In the genomic region with DNA sequence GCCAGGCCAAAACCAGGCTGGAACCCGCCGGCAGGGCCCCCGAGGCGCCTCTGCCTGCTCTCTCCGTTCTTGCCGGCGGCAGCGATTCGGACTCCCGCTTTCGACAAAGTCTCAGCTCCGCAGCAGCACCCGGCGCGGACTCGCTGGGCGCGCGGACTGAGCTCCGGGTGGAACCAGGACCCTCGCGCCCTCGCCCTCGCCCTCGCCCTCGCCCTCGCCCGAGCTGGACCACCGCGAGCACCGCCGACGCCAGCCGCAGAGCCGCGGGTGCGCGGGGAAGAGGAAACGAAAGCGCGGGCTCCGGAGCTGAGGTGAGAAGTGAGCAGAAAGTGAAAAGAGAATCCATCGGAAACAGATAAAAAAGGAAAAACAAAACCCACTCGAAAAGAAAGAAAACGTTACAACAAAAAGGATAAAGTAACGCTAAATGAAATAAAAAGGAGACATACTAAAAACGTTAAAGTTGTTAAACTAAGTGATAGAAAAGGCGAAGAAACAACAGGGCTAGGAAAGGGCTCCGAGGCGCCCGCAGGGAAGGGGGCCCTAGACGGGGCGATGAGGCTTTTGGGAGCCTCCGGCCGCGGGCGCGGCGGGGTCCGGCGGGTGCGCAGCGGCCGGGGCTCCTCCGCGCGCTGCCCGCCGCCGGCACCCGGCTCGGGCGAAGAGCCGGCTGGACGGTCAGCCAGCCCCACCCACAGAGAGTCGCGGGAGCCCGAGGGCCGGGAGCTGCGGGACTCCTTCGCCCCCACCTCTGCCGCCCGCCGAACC, we compare ENCODE assay signal across 8 cellular contexts.
DNase-seq lines count a peak whose midpoint lies in the region; ATAC-seq and TF ChIP-seq lines count a peak whose summit lies in the region.

No MANE protein-coding gene starts in this region.

- DNase-seq in HFF-Myc (ENCODE audit: extremely low read depth, low read depth) (no peak), right cardiac atrium (peak in 1 of 3 donors; percentile 48), OCI-LY7 (ENCODE audit: low spot score) (no peak), LoVo (ENCODE audit: low spot score) (no peak), SW480 (ENCODE audit: low spot score) (no peak)
- DNase-seq in activated CD4-positive, alpha-beta memory T cell treated with anti-CD3 and anti-CD28 coated beads for 36 hours: peak; percentile 32
- no peak for DNase-seq in stimulated activated effector memory CD8-positive, alpha-beta T cell treated with anti-CD3 and anti-CD28 coated beads, Interleukin-12 subunit alpha, Interleukin-12 subunit beta, amount 100 ng/mL, for 72 hours (ENCODE audit: low spot score in 2 of 2)

- H3K27me3 Mint-ChIP-seq in activated CD4-positive, alpha-beta memory T cell treated with anti-CD3 and anti-CD28 coated beads for 36 hours: peaks cover 80% of the 10 kb centered on the region

- no peaks in the 10 kb centered on the region for H3K79me2 ChIP-seq in OCI-LY7 (ENCODE audit: insufficient read depth, low read depth, low read length)

- H3K36me3 ChIP-seq in OCI-LY7 (ENCODE audit: insufficient read depth, low read length): no peaks in the 10 kb centered on the region

- no peak overlapping the region for H3K27ac Mint-ChIP-seq in activated CD4-positive, alpha-beta memory T cell treated with anti-CD3 and anti-CD28 coated beads for 36 hours
- no peak overlapping the region for H3K27ac Mint-ChIP-seq in stimulated activated effector memory CD8-positive, alpha-beta T cell treated with anti-CD3 and anti-CD28 coated beads, Interleukin-12 subunit alpha, Interleukin-12 subunit beta, amount 100 ng/mL, for 72 hours

- H3K4me2 ChIP-seq in OCI-LY7 (ENCODE audit: low read length): no peak overlapping the region

- no peaks in the 10 kb centered on the region for H3K9me3 Mint-ChIP-seq in activated CD4-positive, alpha-beta memory T cell treated with anti-CD3 and anti-CD28 coated beads for 36 hours
- no peaks in the 10 kb centered on the region for H3K9me3 Mint-ChIP-seq in stimulated activated effector memory CD8-positive, alpha-beta T cell treated with anti-CD3 and anti-CD28 coated beads, Interleukin-12 subunit alpha, Interleukin-12 subunit beta, amount 100 ng/mL, for 72 hours

- H3K4me1 ChIP-seq in right cardiac atrium (ENCODE audit: control insufficient read depth, insufficient read depth, low read length) (peaks cover 7% of the 10 kb centered on the region), OCI-LY7 (ENCODE audit: insufficient read depth, low read length, poor library complexity, severe bottlenecking) (no peaks in the 10 kb centered on the region)

- no peak for TF ChIP-seq CTCF in HFF-Myc (IDR thresholded peaks at IDR 0.05; ENCODE audit: low read depth, low read length, missing control alignments)
- no peak for TF ChIP-seq CTCF in OCI-LY7 (conservative IDR thresholded peaks at IDR 0.05; ENCODE audit: low read length)

- H3K36me3 Mint-ChIP-seq in activated CD4-positive, alpha-beta memory T cell treated with anti-CD3 and anti-CD28 coated beads for 36 hours: no peaks in the 10 kb centered on the region
- no peaks in the 10 kb centered on the region for H3K36me3 Mint-ChIP-seq in stimulated activated effector memory CD8-positive, alpha-beta T cell treated with anti-CD3 and anti-CD28 coated beads, Interleukin-12 subunit alpha, Interleukin-12 subunit beta, amount 100 ng/mL, for 72 hours

- H4K20me1 ChIP-seq in OCI-LY7 (ENCODE audit: insufficient read depth, low read length): no peaks in the 10 kb centered on the region

- CTCF ChIA-PET in activated CD4-positive, alpha-beta memory T cell treated with anti-CD3 and anti-CD28 coated beads for 36 hours (lab: Charles Lee): interaction anchor here (1.1 to 7.0 kb wide), 3 partner anchors 10 to 49 kb away, joined by 5 to 69 read pairs (median 12); no protein-coding TSS in a partner anchor
- CTCF ChIA-PET in OCI-LY7 (lab: Charles Lee; ENCODE audit: unreplicated experiment): no interaction called here

- H2AFZ ChIP-seq in OCI-LY7 (ENCODE audit: low read length): no peak overlapping the region

- WGBS in right cardiac atrium: 5% methylated on average over 84 of the region's 84 CpGs

- H3K4me1 Mint-ChIP-seq in activated CD4-positive, alpha-beta memory T cell treated with anti-CD3 and anti-CD28 coated beads for 36 hours (ENCODE audit: low read depth): peaks cover 38% of the 10 kb centered on the region
- H3K4me1 Mint-ChIP-seq in stimulated activated effector memory CD8-positive, alpha-beta T cell treated with anti-CD3 and anti-CD28 coated beads, Interleukin-12 subunit alpha, Interleukin-12 subunit beta, amount 100 ng/mL, for 72 hours: peaks cover 61% of the 10 kb centered on the region

- H3K9me3 ChIP-seq in right cardiac atrium (ENCODE audit: control insufficient read depth, low read length) (no peaks in the 10 kb centered on the region), OCI-LY7 (ENCODE audit: low read length) (no peaks in the 10 kb centered on the region)

- H3K27ac ChIP-seq in right cardiac atrium (ENCODE audit: low read length) (no peak overlapping the region), OCI-LY7 (ENCODE audit: low read depth, low read length, poor library complexity, severe bottlenecking) (no peak overlapping the region)

- intact Hi-C loops in activated CD4-positive, alpha-beta memory T cell treated with anti-CD3 and anti-CD28 coated beads for 36 hours (cut with micrococcal nuclease): no loop called here
- intact Hi-C loops in right cardiac atrium (cut with DNase I) (no loop called here), OCI-LY7 (cut with micrococcal nuclease; ENCODE audit: unreplicated experiment) (no loop called here)

- H3K4me3 ChIP-seq in HFF-Myc (replicated peaks; ENCODE audit: low read depth, low read length) (0 out of 2 replicates have a peak overlapping the region, but pooled peaks have one; percentile 12), right cardiac atrium (ENCODE audit: low read length) (peak overlapping the region; percentile 52), OCI-LY7 (ENCODE audit: low read depth, low read length, poor library complexity, severe bottlenecking) (no peak overlapping the region)

- H3K9me2 ChIP-seq in OCI-LY7 (ENCODE audit: insufficient read depth, low read length): no peaks in the 10 kb centered on the region

- POLR2A ChIA-PET in activated CD4-positive, alpha-beta memory T cell treated with anti-CD3 and anti-CD28 coated beads for 36 hours (lab: Charles Lee): interaction anchor here (1.0 kb wide), 1 partner anchor 16 kb away, joined by 3 read pairs; no protein-coding TSS in a partner anchor
- POLR2A ChIA-PET in OCI-LY7 (lab: Charles Lee): no interaction called here

- no TSS peak for BruUV-seq in OCI-LY7 (replicated peaks; lab: Mats Ljungman, UMichigan)

- ATAC-seq in right cardiac atrium: no peak
- ATAC-seq in stimulated activated effector memory CD8-positive, alpha-beta T cell treated with anti-CD3 and anti-CD28 coated beads, Interleukin-12 subunit alpha, Interleukin-12 subunit beta, amount 100 ng/mL, for 72 hours: peak; percentile 17
- no peak for ATAC-seq in HG03432 (IDR thresholded peaks at IDR 0.05; ENCODE audit: unreplicated experiment)

- peak overlapping the region; percentile 46 for H3K4me3 Mint-ChIP-seq in activated CD4-positive, alpha-beta memory T cell treated with anti-CD3 and anti-CD28 coated beads for 36 hours
- H3K4me3 Mint-ChIP-seq in stimulated activated effector memory CD8-positive, alpha-beta T cell treated with anti-CD3 and anti-CD28 coated beads, Interleukin-12 subunit alpha, Interleukin-12 subunit beta, amount 100 ng/mL, for 72 hours: peak overlapping the region; percentile 75

- H3K27me3 ChIP-seq in right cardiac atrium (ENCODE audit: control insufficient read depth, insufficient read depth): no peaks in the 10 kb centered on the region
